ENCODE assay signal across 32 cellular contexts in the genomic region with DNA sequence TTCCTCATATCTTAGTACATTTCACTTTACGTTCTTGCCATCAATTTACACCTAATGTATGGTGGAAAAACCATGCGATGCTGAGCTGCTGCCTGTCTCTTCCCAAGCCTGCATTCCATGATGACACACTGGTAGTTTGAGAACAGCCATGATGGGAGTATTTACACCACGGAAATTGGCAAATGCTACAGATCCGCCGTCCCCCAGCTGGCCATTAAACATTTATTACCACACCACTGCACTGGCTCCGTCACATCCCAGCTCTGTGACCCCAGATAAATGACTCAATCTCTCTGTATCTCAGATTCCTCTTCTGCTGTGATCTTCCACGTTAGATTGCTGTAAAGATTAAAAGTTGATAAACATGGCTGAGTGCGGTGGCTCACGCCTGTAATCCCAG. TPM values are rescaled to one million over a fixed set of nuclear protein-coding genes. Genes with fewer than 3 reads are reported as not detected.
"Had no signal": no experiment of that assay in that cellular context is flagged by ENCODE, and none has a peak within 500 bp of the region (broad histone marks: within the 10 kb centered on the region; RNA-seq: fewer than 3 reads in every experiment).

No MANE protein-coding gene starts in this region.

- H3K9me3 Mint-ChIP-seq: naive B cell; naive thymus-derived CD8-positive, alpha-beta T cell; natural killer cell treated with Interleukin-12 subunit alpha and Interleukin-12 subunit beta and Interleukin-15 and Interleukin-18, amount 100 ng/mL, for 72 hours; nephron progenitor cell; neural progenitor cell; stimulated activated memory B cell treated with anti-CD40 and anti-IgM and Interleukin-4, amounts not matched to agents 10 μg/mL and 1 μg/mL and 100 μg/mL, for 72 hours; stimulated activated naive CD8-positive, alpha-beta T cell treated with anti-CD3 and anti-CD28 coated beads, Interleukin-15, amount 100 ng/mL, for 72 hours had no signal

- H3K36me3 ChIP-seq: neural progenitor cell, ovary, prostate gland, spleen, suprapubic skin, tibial artery, transverse colon, upper lobe of left lung, vagina had no signal

- H3K4me3 ChIP-seq: neural progenitor cell, ovary, prostate gland, skin epidermis, smooth muscle cell, spleen, suprapubic skin, testis, tibial artery, transverse colon, upper lobe of left lung, vagina had no signal

- H3K36me3 Mint-ChIP-seq: naive B cell; naive thymus-derived CD8-positive, alpha-beta T cell; natural killer cell treated with Interleukin-12 subunit alpha and Interleukin-12 subunit beta and Interleukin-15 and Interleukin-18, amount 100 ng/mL, for 72 hours; neural progenitor cell; stimulated activated memory B cell treated with anti-CD40 and anti-IgM and Interleukin-4, amounts not matched to agents 10 μg/mL and 1 μg/mL and 100 μg/mL, for 72 hours had no signal

- DNase-seq: naive B cell; nephron progenitor cell; occipital lobe; ovary; retina; right cardiac atrium; spleen; stimulated activated CD4-positive, alpha-beta T cell treated with anti-CD3 and anti-CD28 coated beads, Interleukin-12 subunit alpha, Interleukin-12 subunit beta, amount 100 ng/mL, for 4 hours; stimulated activated CD4-positive, alpha-beta T cell treated with anti-CD3 and anti-CD28 coated beads, Interleukin-1b, Interleukin-23, amount 100 ng/mL, for 48 hours; stimulated activated CD4-positive, alpha-beta T cell treated with anti-CD3 and anti-CD28 coated beads, Interleukin-4, amount 100 ng/mL, for 1 hour; stimulated activated CD4-positive, alpha-beta T cell treated with anti-CD3 and anti-CD28 coated beads, Interleukin-4, amount 100 ng/mL, for 4 hours; stimulated activated CD8-positive, alpha-beta memory T cell treated with anti-CD3 and anti-CD28 coated beads, Interleukin-4, amount 100 ng/mL, for 48 hours; stimulated activated naive CD4-positive, alpha-beta T cell; stimulated activated naive CD8-positive, alpha-beta T cell treated with anti-CD3 and anti-CD28 coated beads, Interleukin-15, amount 100 ng/mL, for 72 hours; stimulated activated naive CD8-positive, alpha-beta T cell treated with anti-CD3 and anti-CD28 coated beads, Interleukin-15, Interleukin-2, amounts not matched to agents 100 U/mL and 50 U/mL, for 24 hours; substantia nigra; testis; tibial artery; transverse colon; upper lobe of left lung had no signal

- H3K4me1 ChIP-seq: parathyroid adenoma, prostate gland, spleen, testis, tibial artery, transverse colon, upper lobe of left lung, vagina had no signal

- H3K4me1 Mint-ChIP-seq: stimulated activated memory B cell treated with anti-CD40 and anti-IgM and Interleukin-4, amounts not matched to agents 10 μg/mL and 1 μg/mL and 100 μg/mL, for 72 hours; stimulated activated naive CD8-positive, alpha-beta T cell treated with anti-CD3 and anti-CD28 coated beads, Interleukin-15, amount 100 ng/mL, for 72 hours had no signal

- H3K27ac Mint-ChIP-seq: naive thymus-derived CD8-positive, alpha-beta T cell; natural killer cell treated with Interleukin-12 subunit alpha and Interleukin-12 subunit beta and Interleukin-15 and Interleukin-18, amount 100 ng/mL, for 72 hours; nephron progenitor cell; neural progenitor cell; stimulated activated memory B cell treated with anti-CD40 and anti-IgM and Interleukin-4, amounts not matched to agents 10 μg/mL and 1 μg/mL and 100 μg/mL, for 72 hours; stimulated activated naive CD8-positive, alpha-beta T cell treated with anti-CD3 and anti-CD28 coated beads, Interleukin-15, amount 100 ng/mL, for 72 hours had no signal

- H3K9me3 ChIP-seq: ovary, prostate gland, spleen, suprapubic skin, testis, tibial artery, transverse colon, upper lobe of left lung, vagina had no signal

- H3K4me3 Mint-ChIP-seq: naive B cell; naive thymus-derived CD8-positive, alpha-beta T cell; natural killer cell treated with Interleukin-12 subunit alpha and Interleukin-12 subunit beta and Interleukin-15 and Interleukin-18, amount 100 ng/mL, for 72 hours; nephron progenitor cell; neural progenitor cell; stimulated activated memory B cell treated with anti-CD40 and anti-IgM and Interleukin-4, amounts not matched to agents 10 μg/mL and 1 μg/mL and 100 μg/mL, for 72 hours; stimulated activated naive CD8-positive, alpha-beta T cell treated with anti-CD3 and anti-CD28 coated beads, Interleukin-15, amount 100 ng/mL, for 72 hours had no signal

- H3K27me3 ChIP-seq: ovary, testis, upper lobe of left lung had no signal

- H3K27ac ChIP-seq: neural progenitor cell, ovary, parathyroid adenoma, prostate gland, skin epidermis, spleen, suprapubic skin, testis, tibial artery, transverse colon, upper lobe of left lung, vagina had no signal

RNA-seq across cellular contexts. Expression of gene ESRRB, which starts 13.9 kb away (rescaled TPM):
- total RNA-seq: myocyte, pulmonary artery endothelial cell had no signal
